ENCODE assay signal across 16 cellular contexts in the genomic region with DNA sequence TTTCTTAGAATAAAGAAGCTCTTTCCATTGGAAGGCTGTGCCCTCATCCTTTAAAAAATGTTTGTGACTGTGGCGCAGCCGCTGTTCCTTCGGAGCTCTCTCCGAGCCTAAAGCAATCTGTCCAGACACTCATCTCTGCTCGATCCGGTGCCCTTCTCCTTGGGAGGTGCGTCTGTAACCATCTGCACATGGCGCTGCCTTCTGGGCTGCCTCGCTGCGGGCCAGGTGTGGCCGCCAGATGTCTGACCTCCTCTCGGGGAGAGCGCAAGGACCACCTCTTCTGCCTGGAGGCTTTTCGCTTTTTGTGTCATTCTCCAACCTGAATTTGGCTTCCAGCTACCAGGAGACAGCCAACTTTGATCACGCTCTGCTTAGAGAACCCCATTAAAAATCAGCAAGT.
"Had no signal": no experiment of that assay in that cellular context is flagged by ENCODE, and none has a peak within 500 bp of the region (broad histone marks: within the 10 kb centered on the region; RNA-seq: fewer than 3 reads in every experiment).

No MANE protein-coding gene starts in this region.

- H3K36me3 ChIP-seq: adrenal gland, cardiac muscle cell, transverse colon, WERI-Rb-1 had no signal

- DNase-seq: activated CD4-positive, alpha-beta memory T cell treated with anti-CD3 and anti-CD28 coated beads for 36 hours; activated CD8-positive, alpha-beta memory T cell treated with anti-CD3 and anti-CD28 coated beads, Interleukin-2, amount 10 ng/mL, durations not matched to agents 7 days and 5 days; activated naive CD4-positive, alpha-beta T cell treated with anti-CD3 and anti-CD28 coated beads, Interleukin-2, amount 10 ng/mL, durations not matched to agents 7 days and 5 days; activated T-cell treated with anti-CD3 and anti-CD28 coated beads, Interleukin-2, amount 50 U/mL, for 1 hour; adrenal gland; hypothalamus; left ventricle myocardium superior; naive thymus-derived CD8-positive, alpha-beta T cell; stimulated activated CD4-positive, alpha-beta T cell treated with anti-CD3 and anti-CD28 coated beads, Interleukin-2, amount 100 ng/mL, for 48 hours; stimulated activated naive B cell treated with anti-CD40 and anti-IgM and Interleukin-4, amounts not matched to agents 10 μg/mL and 1 μg/mL and 100 μg/mL, for 72 hours; T-helper 17 cell; transverse colon; WERI-Rb-1 had no signal

- H3K4me1 ChIP-seq: adrenal gland, transverse colon had no signal

- H3K9me3 ChIP-seq: adrenal gland, transverse colon had no signal

- H3K27ac Mint-ChIP-seq: activated CD4-positive, alpha-beta memory T cell treated with anti-CD3 and anti-CD28 coated beads for 36 hours; activated CD8-positive, alpha-beta memory T cell treated with anti-CD3 and anti-CD28 coated beads, Interleukin-2, amount 10 ng/mL, durations not matched to agents 7 days and 5 days; activated naive CD4-positive, alpha-beta T cell treated with anti-CD3 and anti-CD28 coated beads, Interleukin-2, amount 10 ng/mL, durations not matched to agents 7 days and 5 days; activated T-helper 2 cell treated with anti-CD3 and anti-CD28 coated beads, Interferon-gamma antibody, Interleukin-2, Interleukin-4, amounts not matched to agents 10 μg/mL and 5 μg/mL and 100 μg/mL, durations not matched to agents 14 hours and 24 hours and 36 hours; memory B cell; stimulated activated naive B cell treated with anti-CD40 and anti-IgM and Interleukin-4, amounts not matched to agents 10 μg/mL and 1 μg/mL and 100 μg/mL, for 72 hours; T-helper 17 cell had no signal

- H3K27ac ChIP-seq: adrenal gland, cardiac muscle cell, transverse colon, WERI-Rb-1 had no signal

- H3K4me1 Mint-ChIP-seq: activated CD8-positive, alpha-beta memory T cell treated with anti-CD3 and anti-CD28 coated beads, Interleukin-2, amount 10 ng/mL, durations not matched to agents 7 days and 5 days; activated naive CD4-positive, alpha-beta T cell treated with anti-CD3 and anti-CD28 coated beads, Interleukin-2, amount 10 ng/mL, durations not matched to agents 7 days and 5 days; memory B cell; stimulated activated naive B cell treated with anti-CD40 and anti-IgM and Interleukin-4, amounts not matched to agents 10 μg/mL and 1 μg/mL and 100 μg/mL, for 72 hours; T-helper 17 cell had no signal

- H3K36me3 Mint-ChIP-seq: activated CD4-positive, alpha-beta memory T cell treated with anti-CD3 and anti-CD28 coated beads for 36 hours; activated CD8-positive, alpha-beta memory T cell treated with anti-CD3 and anti-CD28 coated beads, Interleukin-2, amount 10 ng/mL, durations not matched to agents 7 days and 5 days; activated naive CD4-positive, alpha-beta T cell treated with anti-CD3 and anti-CD28 coated beads, Interleukin-2, amount 10 ng/mL, durations not matched to agents 7 days and 5 days; memory B cell; stimulated activated naive B cell treated with anti-CD40 and anti-IgM and Interleukin-4, amounts not matched to agents 10 μg/mL and 1 μg/mL and 100 μg/mL, for 72 hours had no signal

- H3K27me3 ChIP-seq: adrenal gland, cardiac muscle cell, transverse colon had no signal

- H3K4me3 Mint-ChIP-seq: activated CD4-positive, alpha-beta memory T cell treated with anti-CD3 and anti-CD28 coated beads for 36 hours; activated CD8-positive, alpha-beta memory T cell treated with anti-CD3 and anti-CD28 coated beads, Interleukin-2, amount 10 ng/mL, durations not matched to agents 7 days and 5 days; activated naive CD4-positive, alpha-beta T cell treated with anti-CD3 and anti-CD28 coated beads, Interleukin-2, amount 10 ng/mL, durations not matched to agents 7 days and 5 days; memory B cell; naive thymus-derived CD8-positive, alpha-beta T cell; stimulated activated naive B cell treated with anti-CD40 and anti-IgM and Interleukin-4, amounts not matched to agents 10 μg/mL and 1 μg/mL and 100 μg/mL, for 72 hours; T-helper 17 cell had no signal

- H3K4me3 ChIP-seq: adrenal gland, cardiac muscle cell, transverse colon had no signal

- ATAC-seq: activated CD8-positive, alpha-beta memory T cell treated with anti-CD3 and anti-CD28 coated beads, Interleukin-2, amount 10 ng/mL, durations not matched to agents 7 days and 5 days; left ventricle myocardium superior; naive thymus-derived CD8-positive, alpha-beta T cell; stimulated activated naive B cell treated with anti-CD40 and anti-IgM and Interleukin-4, amounts not matched to agents 10 μg/mL and 1 μg/mL and 100 μg/mL, for 72 hours; T-helper 17 cell had no signal

- H3K9me3 Mint-ChIP-seq: activated CD4-positive, alpha-beta memory T cell treated with anti-CD3 and anti-CD28 coated beads for 36 hours; activated naive CD4-positive, alpha-beta T cell treated with anti-CD3 and anti-CD28 coated beads, Interleukin-2, amount 10 ng/mL, durations not matched to agents 7 days and 5 days; activated T-helper 2 cell treated with anti-CD3 and anti-CD28 coated beads, Interferon-gamma antibody, Interleukin-2, Interleukin-4, amounts not matched to agents 10 μg/mL and 5 μg/mL and 100 μg/mL, durations not matched to agents 14 hours and 24 hours and 36 hours; memory B cell had no signal
